In the genomic region with DNA sequence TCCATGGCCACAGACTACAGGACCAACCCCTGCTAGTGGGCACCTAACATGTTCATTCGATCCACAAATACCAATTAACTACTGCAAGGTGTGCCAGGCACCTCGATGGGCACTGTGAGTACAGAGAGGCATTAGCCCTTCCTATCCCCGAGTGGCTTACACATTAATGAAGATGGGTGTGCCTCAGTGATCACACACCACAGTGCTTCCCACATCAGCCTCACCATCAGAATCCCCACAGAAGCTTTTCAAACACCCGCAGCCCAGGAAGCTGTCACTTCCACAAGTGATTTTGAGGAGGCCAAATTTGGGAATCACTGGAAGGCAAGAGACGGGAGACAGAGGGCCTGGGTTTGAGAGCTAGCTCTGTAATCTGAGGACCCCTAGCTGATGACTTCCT, we compare ENCODE assay signal across 16 cellular contexts. TPM values are rescaled to one million over a fixed set of nuclear protein-coding genes. Genes with fewer than 3 reads are reported as not detected.
DNase-seq lines count a peak whose midpoint lies in the region; ATAC-seq and TF ChIP-seq lines count a peak whose summit lies in the region.
"Had no signal": no experiment of that assay in that cellular context is flagged by ENCODE, and none has a peak within 500 bp of the region (broad histone marks: within the 10 kb centered on the region; RNA-seq: fewer than 3 reads in every experiment).

No MANE protein-coding gene starts in this region.

- no peaks in the 10 kb centered on the region for H3K9me3 Mint-ChIP-seq in activated CD4-positive, alpha-beta memory T cell treated with anti-CD3 and anti-CD28 coated beads for 36 hours
- H3K9me3 Mint-ChIP-seq in activated CD4-positive, alpha-beta memory T cell treated with anti-CD3 and anti-CD28 coated beads, Interleukin-2, amount 10 ng/mL, durations not matched to agents 7 days and 5 days = no peaks in the 10 kb centered on the region
- peaks cover 5% of the 10 kb centered on the region for H3K9me3 Mint-ChIP-seq in glutamatergic neuron (ENCODE audit: unreplicated experiment)

- ATAC-seq in GM21360 (IDR thresholded peaks at IDR 0.05; ENCODE audit: unreplicated experiment) = no peak
- ATAC-seq: right cardiac atrium had no signal

- POLR2A ChIA-PET in activated CD4-positive, alpha-beta memory T cell treated with anti-CD3 and anti-CD28 coated beads for 36 hours (lab: Charles Lee) = interaction anchor here (1.2 kb wide), 1 partner anchor 21 kb away, joined by 3 read pairs; no protein-coding TSS in a partner anchor
- POLR2A ChIA-PET in activated CD4-positive, alpha-beta memory T cell treated with anti-CD3 and anti-CD28 coated beads, Interleukin-2, amount 10 ng/mL, durations not matched to agents 7 days and 5 days (lab: Charles Lee) = interaction anchor here (0.6 to 1.6 kb wide), 5 partner anchors 9 to 175 kb away, joined by 3 read pairs; no protein-coding TSS in a partner anchor

- H3K4me3 Mint-ChIP-seq in activated CD4-positive, alpha-beta memory T cell treated with anti-CD3 and anti-CD28 coated beads for 36 hours = no peak overlapping the region
- no peak overlapping the region for H3K4me3 Mint-ChIP-seq in activated CD4-positive, alpha-beta memory T cell treated with anti-CD3 and anti-CD28 coated beads, Interleukin-2, amount 10 ng/mL, durations not matched to agents 7 days and 5 days
- H3K4me3 Mint-ChIP-seq in glutamatergic neuron (ENCODE audit: unreplicated experiment) = no peak overlapping the region

- DNase-seq in activated CD4-positive, alpha-beta memory T cell treated with anti-CD3 and anti-CD28 coated beads for 36 hours = no peak
- no peak for DNase-seq in activated CD4-positive, alpha-beta memory T cell treated with anti-CD3 and anti-CD28 coated beads, Interleukin-2, amount 10 ng/mL, durations not matched to agents 7 days and 5 days
- DNase-seq in glutamatergic neuron = no peak
- peak; percentile 22 for DNase-seq in stimulated activated CD8-positive, alpha-beta memory T cell treated with anti-CD3 and anti-CD28 coated beads, Interleukin-4, amount 100 ng/mL, for 48 hours
- DNase-seq in A172 (ENCODE audit: low spot score) = no peak
- DNase-seq in dedifferentiated amniotic fluid mesenchymal stem cell (ENCODE audit: extremely low spot score) = no peak
- DNase-seq: activated CD8-positive, alpha-beta memory T cell treated with anti-CD3 and anti-CD28 coated beads, Interleukin-2, amount 50 U/mL, for 4 hours; adrenal gland; mammary epithelial cell; NCI-H1930; right cardiac atrium; stimulated activated CD4-positive, alpha-beta T cell treated with anti-CD3 and anti-CD28 coated beads, Interleukin-2, amount 100 ng/mL, for 24 hours; thyroid gland; WERI-Rb-1 had no signal

- H3K27ac ChIP-seq in VCaP = peak overlapping the region; percentile 91
- H3K27ac ChIP-seq: WERI-Rb-1 had no signal

- intact Hi-C loops in activated CD4-positive, alpha-beta memory T cell treated with anti-CD3 and anti-CD28 coated beads for 36 hours (cut with micrococcal nuclease) = no loop called here

- H3K27ac Mint-ChIP-seq in activated CD4-positive, alpha-beta memory T cell treated with anti-CD3 and anti-CD28 coated beads for 36 hours = peak overlapping the region; percentile 54
- H3K27ac Mint-ChIP-seq in activated CD4-positive, alpha-beta memory T cell treated with anti-CD3 and anti-CD28 coated beads, Interleukin-2, amount 10 ng/mL, durations not matched to agents 7 days and 5 days = no peak overlapping the region
- peak overlapping the region; percentile 48 for H3K27ac Mint-ChIP-seq in glutamatergic neuron (ENCODE audit: unreplicated experiment)

- peaks cover 83% of the 10 kb centered on the region for H3K4me1 Mint-ChIP-seq in activated CD4-positive, alpha-beta memory T cell treated with anti-CD3 and anti-CD28 coated beads for 36 hours (ENCODE audit: low read depth)
- peaks cover 80% of the 10 kb centered on the region for H3K4me1 Mint-ChIP-seq in activated CD4-positive, alpha-beta memory T cell treated with anti-CD3 and anti-CD28 coated beads, Interleukin-2, amount 10 ng/mL, durations not matched to agents 7 days and 5 days
- peaks cover 41% of the 10 kb centered on the region for H3K4me1 Mint-ChIP-seq in glutamatergic neuron (ENCODE audit: low read depth, unreplicated experiment)

- no peaks in the 10 kb centered on the region for H3K27me3 Mint-ChIP-seq in activated CD4-positive, alpha-beta memory T cell treated with anti-CD3 and anti-CD28 coated beads for 36 hours
- H3K27me3 Mint-ChIP-seq in activated CD4-positive, alpha-beta memory T cell treated with anti-CD3 and anti-CD28 coated beads, Interleukin-2, amount 10 ng/mL, durations not matched to agents 7 days and 5 days = no peaks in the 10 kb centered on the region
- H3K27me3 Mint-ChIP-seq in glutamatergic neuron (ENCODE audit: unreplicated experiment) = peaks cover 6% of the 10 kb centered on the region

- CTCF ChIA-PET in activated CD4-positive, alpha-beta memory T cell treated with anti-CD3 and anti-CD28 coated beads for 36 hours (lab: Charles Lee) = interaction anchor here (1.0 to 2.5 kb wide), 2 partner anchors 51 to 177 kb away, joined by 4 to 10 read pairs; no protein-coding TSS in a partner anchor
- CTCF ChIA-PET in activated CD4-positive, alpha-beta memory T cell treated with anti-CD3 and anti-CD28 coated beads, Interleukin-2, amount 10 ng/mL, durations not matched to agents 7 days and 5 days (lab: Charles Lee) = interaction anchor here (0.8 to 2.3 kb wide), 3 partner anchors 18 to 178 kb away, joined by 4 to 8 read pairs (median 5); no protein-coding TSS in a partner anchor

- H3K36me3 Mint-ChIP-seq in activated CD4-positive, alpha-beta memory T cell treated with anti-CD3 and anti-CD28 coated beads for 36 hours = peaks cover 29% of the 10 kb centered on the region
- H3K36me3 Mint-ChIP-seq in activated CD4-positive, alpha-beta memory T cell treated with anti-CD3 and anti-CD28 coated beads, Interleukin-2, amount 10 ng/mL, durations not matched to agents 7 days and 5 days (ENCODE audit: low read depth) = peaks cover 47% of the 10 kb centered on the region
- H3K36me3 Mint-ChIP-seq in glutamatergic neuron (ENCODE audit: unreplicated experiment) = no peaks in the 10 kb centered on the region

- TF ChIP-seq CTCF in VCaP (conservative IDR thresholded peaks at IDR 0.05) = no peak
- TF ChIP-seq CTCF in glutamatergic neuron (IDR thresholded peaks at IDR 0.05; ENCODE audit: partially characterized antibody, unreplicated experiment) = no peak

RNA-seq across cellular contexts. Expression of a gene that starts 23.7 kb away (rescaled TPM):
- total RNA-seq in activated CD4-positive, alpha-beta memory T cell treated with anti-CD3 and anti-CD28 coated beads for 36 hours = 100 to 1,000 TPM; 255 to 256 TPM
- 100 to 1,000 TPM; 225 to 228 TPM for total RNA-seq in activated CD4-positive, alpha-beta memory T cell treated with anti-CD3 and anti-CD28 coated beads, Interleukin-2, amount 10 ng/mL, durations not matched to agents 7 days and 5 days
- total RNA-seq in glutamatergic neuron (ENCODE audit: unreplicated experiment) = 272 TPM
- 446 and 456 TPM in 2 replicates for total RNA-seq in A172 (2014; rRNA removed; shearing (Covaris generic))
